8 cellular contexts compared by ENCODE assay signal in genomic region chr11:65110354-65110861, GRCh38. TPM values are rescaled to one million over a fixed set of nuclear protein-coding genes. Genes with fewer than 3 reads are reported as not detected.
A peak's percentile ranks its signal among the peaks of the same experiment; 100 is the strongest.
DNase-seq lines count a peak whose midpoint lies in the region; ATAC-seq and TF ChIP-seq lines count a peak whose summit lies in the region.

No MANE protein-coding gene starts in this region.

- peak; percentile 97 for TF ChIP-seq CTCF in retinal pigment epithelial cell (conservative IDR thresholded peaks at IDR 0.05; ENCODE audit: low read depth, low read length)

- intact Hi-C loops in left cardiac atrium (cut with DNase I) = no loop called here

- in situ Hi-C loops in ACHN (cut with HindIII; ENCODE audit: low pct_ligation_motif_present, low pct_unique_long_range_greater_than_20kb, low sequenced_read_pairs) = no loop called here

- ATAC-seq in GM19351 (IDR thresholded peaks at IDR 0.05; ENCODE audit: unreplicated experiment) (peak; percentile 35), left cardiac atrium (peak; percentile 31 to 41), GM21576 (IDR thresholded peaks at IDR 0.05; ENCODE audit: unreplicated experiment) (no peak)

- no peak overlapping the region for H3K4me3 ChIP-seq in retinal pigment epithelial cell (ENCODE audit: low read length)

- peak; percentile 76 for DNase-seq in ACHN
- peak; percentile 64 for DNase-seq in NCI-H2029 (lab: John Stamatoyannopoulos, UW)
- peak; percentile 81 to 96 (median 89) for DNase-seq in T-helper 2 cell
- DNase-seq in amniotic stem cell (lab: John Stamatoyannopoulos, UW) = peak; percentile 55
- DNase-seq in left cardiac atrium = peak; percentile 85
- DNase-seq in retinal pigment epithelial cell (ENCODE audit: low read depth) = no peak

RNA-seq across cellular contexts. Expression of gene TM7SF2, which starts 1.3 kb away (rescaled TPM):
- 10 to 100 TPM; 50.0 to 53.2 TPM for total RNA-seq in left cardiac atrium

RNA-seq across cellular contexts. Expression of gene ZNHIT2, which starts 7.1 kb away (rescaled TPM):
- total RNA-seq in left cardiac atrium = 1 to 10 TPM; 6.6 to 8.2 TPM

RNA-seq across cellular contexts. Expression of gene FAU, which starts 11.5 kb away (rescaled TPM):
- 100 to 1,000 TPM; 651 to 723 TPM for total RNA-seq in left cardiac atrium

RNA-seq across cellular contexts. Expression of gene MRPL49, which starts 11.7 kb away (rescaled TPM):
- total RNA-seq in left cardiac atrium = 10 to 100 TPM; 26.3 to 33.4 TPM

RNA-seq across cellular contexts. Expression of gene VPS51, which starts 14.4 kb away (rescaled TPM):
- total RNA-seq in left cardiac atrium = 10 to 100 TPM; 52.7 to 70.1 TPM
